24 cellular contexts compared by ENCODE assay signal in the genomic region with DNA sequence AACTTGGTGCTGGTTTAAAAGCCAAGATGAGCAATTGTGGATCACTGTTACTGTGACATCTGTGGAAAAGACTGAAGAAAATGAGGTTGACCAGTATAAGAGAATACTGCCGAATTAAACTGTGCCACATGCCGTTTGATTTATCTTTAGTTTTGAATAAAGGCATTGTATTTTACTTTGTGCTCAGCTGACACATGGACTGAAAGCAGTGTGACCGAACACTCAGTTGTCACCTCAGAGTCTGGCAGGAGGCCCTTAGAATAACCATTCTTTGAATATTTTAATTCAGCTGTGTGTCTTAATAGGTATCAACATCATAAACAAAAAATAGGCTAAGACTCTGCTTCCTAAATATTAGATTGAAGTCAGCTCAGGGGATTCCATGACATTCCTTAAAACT.
A peak's percentile ranks its signal among the peaks of the same experiment; 100 is the strongest.
DNase-seq lines count a peak whose midpoint lies in the region; ATAC-seq, FAIRE-seq and TF ChIP-seq lines count a peak whose summit lies in the region.
"Had no signal": no experiment of that assay in that cellular context is flagged by ENCODE, and none has a peak within 500 bp of the region (broad histone marks: within the 10 kb centered on the region; RNA-seq: fewer than 3 reads in every experiment).

No MANE protein-coding gene starts in this region.

- H3K36me3 ChIP-seq in neural progenitor cell (no peaks in the 10 kb centered on the region), HAP-1 (replicated peaks) (no peaks in the 10 kb centered on the region), SJCRH30 (no peaks in the 10 kb centered on the region)
- H3K36me3 ChIP-seq: MG63, SJSA1 had no signal

- H3K27ac Mint-ChIP-seq in WTC11 (peak overlapping the region; percentile 59; the same call in 1 of the 2 replicates), brain (peak overlapping the region in 3 of 5 experiments; percentile 15 to 74 (median 38)), neural progenitor cell (no peak overlapping the region)
- H3K27ac Mint-ChIP-seq: CD8-positive, alpha-beta T cell had no signal

- H3F3A ChIP-seq in neural progenitor cell (ENCODE audit: low read depth), result peaks cover 19% of the 10 kb centered on the region

- H3K4me3 ChIP-seq in neural progenitor cell (no peak overlapping the region), HAP-1 (no peak overlapping the region), SJCRH30 (no peak overlapping the region)
- H3K4me3 ChIP-seq: MG63, SJSA1 had no signal

- in situ Hi-C loops in HAP-1 (cut with MboI; ENCODE audit: low sequenced_read_pairs), result no loop called here

- H3K4me2 ChIP-seq in neural progenitor cell, result peak overlapping the region; percentile 56

- H3K9me3 ChIP-seq in neural progenitor cell (ENCODE audit: low read depth) (no peaks in the 10 kb centered on the region), HAP-1 (no peaks in the 10 kb centered on the region), SJCRH30 (replicated peaks) (no peaks in the 10 kb centered on the region)
- H3K9me3 ChIP-seq: Caco-2, MG63, SJSA1 had no signal

- H3K4me1 Mint-ChIP-seq in WTC11 (peaks cover 67% of the 10 kb centered on the region), brain (peaks cover 64% of the 10 kb centered on the region), neural progenitor cell (peaks cover 48% of the 10 kb centered on the region)

- H3K27me3 ChIP-seq in neural progenitor cell (no peaks in the 10 kb centered on the region), HAP-1 (ENCODE audit: low read depth) (no peaks in the 10 kb centered on the region), SJCRH30 (no peaks in the 10 kb centered on the region)
- H3K27me3 ChIP-seq: MG63, SJSA1 had no signal

- peaks cover 71% of the 10 kb centered on the region for H3K79me2 ChIP-seq in neural progenitor cell (ENCODE audit: low read depth)

- H3K9me3 Mint-ChIP-seq in WTC11, result no peaks in the 10 kb centered on the region; the same call in 1 of the 2 replicates
- peaks cover 8 to 26% (median 13%) of the 10 kb centered on the region in 5 experiments for H3K9me3 Mint-ChIP-seq in brain
- H3K9me3 Mint-ChIP-seq in neural progenitor cell, result peaks cover 8% of the 10 kb centered on the region
- H3K9me3 Mint-ChIP-seq: CD8-positive, alpha-beta T cell had no signal

- POLR2A ChIA-PET in WTC11 (lab: Charles Lee), result no interaction called here

- H3K36me3 Mint-ChIP-seq in WTC11, result no peaks in the 10 kb centered on the region
- peaks cover 28% of the 10 kb centered on the region for H3K36me3 Mint-ChIP-seq in brain
- peaks cover 3% of the 10 kb centered on the region for H3K36me3 Mint-ChIP-seq in neural progenitor cell

- H3K4me1 ChIP-seq in neural progenitor cell (peaks cover 29% of the 10 kb centered on the region), HAP-1 (peaks cover 35% of the 10 kb centered on the region), SJCRH30 (no peaks in the 10 kb centered on the region)
- H3K4me1 ChIP-seq: Caco-2, SJSA1 had no signal

- FAIRE-seq in RCC 7860 (lab: Jason Lieb, UNC), result no peak
- FAIRE-seq: GM12891, H1 had no signal

- peaks cover 50% of the 10 kb centered on the region for H4K20me1 ChIP-seq in neural progenitor cell (ENCODE audit: low read depth)

- no peak overlapping the region for H3K4me3 Mint-ChIP-seq in WTC11
- no peak overlapping the region for H3K4me3 Mint-ChIP-seq in brain
- no peak overlapping the region for H3K4me3 Mint-ChIP-seq in neural progenitor cell
- H3K4me3 Mint-ChIP-seq: CD8-positive, alpha-beta T cell had no signal

- no peak overlapping the region for H3K9ac ChIP-seq in neural progenitor cell

- H3K27me3 Mint-ChIP-seq in WTC11 (ENCODE audit: low read depth), result no peaks in the 10 kb centered on the region
- H3K27me3 Mint-ChIP-seq in brain, result peaks cover 8% of the 10 kb centered on the region
- H3K27me3 Mint-ChIP-seq in neural progenitor cell (ENCODE audit: insufficient read depth, low read depth), result peaks cover 2% of the 10 kb centered on the region

- DNase-seq in WTC11 (ENCODE audit: low spot score), result no peak
- no peak for DNase-seq in left ventricle myocardium superior
- no peak for DNase-seq in neural progenitor cell (ENCODE audit: low spot score)
- DNase-seq in HAP-1 (ENCODE audit: low spot score in 2 of 2), result no peak
- DNase-seq in RCC 7860 (ENCODE audit: low spot score), result no peak
- DNase-seq in SJCRH30, result no peak
- DNase-seq: Caco-2; CD8-positive, alpha-beta T cell; DMS79 treated with DMSO at 0.1 percent for 48 hours; GF-D8; IMR-90; KG1; MG63; NCI-H1105 treated with DMSO at 0.1 percent for 48 hours; NCI-H1930; NCI-H446 treated with DMSO at 0.1 percent for 48 hours; NCI-H526 had no signal

- H2AFZ ChIP-seq in neural progenitor cell (replicated peaks), result no peak overlapping the region

- TF ChIP-seq CTCF in WTC11 (IDR thresholded peaks at IDR 0.05), result no peak
- no peak for TF ChIP-seq CTCF in brain (conservative IDR thresholded peaks at IDR 0.05)
- TF ChIP-seq CTCF in neural progenitor cell (IDR thresholded peaks at IDR 0.05), result no peak

- ATAC-seq in WTC11 (no peak), left ventricle myocardium superior (peak; percentile 56), HG02759 (IDR thresholded peaks at IDR 0.05; ENCODE audit: unreplicated experiment) (no peak)
- ATAC-seq: CD8-positive, alpha-beta T cell; HCT116 had no signal

- CTCF ChIA-PET in WTC11 (lab: Charles Lee), result interaction anchor here (1.5 kb wide), 1 partner anchor 9 kb away, joined by 3 read pairs; no protein-coding TSS in a partner anchor

- intact Hi-C loops in left ventricle myocardium superior (cut with micrococcal nuclease), result no loop called here

- H3K27ac ChIP-seq in neural progenitor cell (peak overlapping the region; percentile 62), SJCRH30 (no peak overlapping the region)
- H3K27ac ChIP-seq: C4-2B, SJSA1 had no signal

TF ChIP-seq in WTC11, 78 proteins besides CTCF, POLR2A, EP300 and RAD21:
- TF ChIP-seq TP53 (CRISPR knock-in tag; IDR thresholded peaks at IDR 0.05) (no peak), AR (CRISPR knock-in tag; IDR thresholded peaks at IDR 0.05) (no peak)
- TF ChIP-seq, protein P1, sequence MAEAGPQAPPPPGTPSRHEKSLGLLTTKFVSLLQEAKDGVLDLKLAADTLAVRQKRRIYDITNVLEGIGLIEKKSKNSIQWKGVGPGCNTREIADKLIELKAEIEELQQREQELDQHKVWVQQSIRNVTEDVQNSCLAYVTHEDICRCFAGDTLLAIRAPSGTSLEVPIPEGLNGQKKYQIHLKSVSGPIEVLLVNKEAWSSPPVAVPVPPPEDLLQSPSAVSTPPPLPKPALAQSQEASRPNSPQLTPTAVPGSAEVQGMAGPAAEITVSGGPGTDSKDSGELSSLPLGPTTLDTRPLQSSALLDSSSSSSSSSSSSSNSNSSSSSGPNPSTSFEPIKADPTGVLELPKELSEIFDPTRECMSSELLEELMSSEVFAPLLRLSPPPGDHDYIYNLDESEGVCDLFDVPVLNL (CRISPR knock-in tag; IDR thresholded peaks at IDR 0.05; ENCODE audit: borderline replicate concordance, low read depth), result no peak
